ENCODE assay signal across 1 cellular context in the genomic region with DNA sequence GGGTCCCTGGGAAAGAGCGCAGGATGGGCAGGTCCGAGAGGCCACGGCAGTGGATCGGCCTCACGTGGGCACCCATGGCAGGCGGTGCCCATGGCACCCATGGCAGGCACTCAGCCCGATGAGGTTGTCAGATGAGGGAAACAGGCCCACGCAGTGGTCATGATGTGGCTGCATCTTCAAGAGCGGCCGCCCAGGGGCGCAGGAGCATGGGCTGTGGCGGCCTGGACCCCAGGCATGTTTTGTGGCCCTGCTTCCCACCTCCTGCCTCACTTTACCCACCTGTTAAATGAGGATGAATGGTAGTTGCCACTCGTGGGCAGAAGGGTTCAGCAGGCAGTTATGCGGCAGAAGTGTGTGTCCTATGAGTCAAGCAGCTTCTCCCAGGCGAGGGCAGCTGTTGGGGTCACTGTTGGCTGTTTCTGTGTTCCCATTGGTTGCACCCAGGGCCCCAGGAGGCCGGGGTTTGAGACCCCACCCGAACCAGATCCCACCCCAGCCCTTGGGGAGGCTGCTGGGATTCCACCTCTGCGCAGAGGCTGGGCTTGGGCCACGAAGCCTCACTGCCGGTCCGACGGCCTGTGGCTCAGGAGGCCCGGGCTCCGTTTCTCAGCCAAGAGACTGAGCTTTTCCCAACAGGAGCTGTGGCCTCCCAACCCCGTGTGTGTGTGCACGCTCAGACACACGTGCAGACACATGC.
TF ChIP-seq lines count a peak whose summit lies in the region.

No MANE protein-coding gene starts in this region.

TF ChIP-seq in HepG2, 621 proteins besides CTCF, POLR2A, EP300 and RAD21:
- TF ChIP-seq ZNF83 (CRISPR knock-in tag; IDR thresholded peaks at IDR 0.05; ENCODE audit: borderline replicate concordance), result no peak
- TF ChIP-seq RBM22 (optimal IDR thresholded peaks at IDR 0.05; ENCODE audit: low read length), result peak; percentile 28
- 0 out of 2 replicates have a peak, but pooled peaks have one; percentile 58 for TF ChIP-seq HNRNPL (IDR thresholded peaks at IDR 0.05; ENCODE audit: low read depth, low read length)
TF ChIP-seq in HepG2: peak in this region for 2.
